Comparison of ENCODE assay signal across 25 cellular contexts in the genomic region with DNA sequence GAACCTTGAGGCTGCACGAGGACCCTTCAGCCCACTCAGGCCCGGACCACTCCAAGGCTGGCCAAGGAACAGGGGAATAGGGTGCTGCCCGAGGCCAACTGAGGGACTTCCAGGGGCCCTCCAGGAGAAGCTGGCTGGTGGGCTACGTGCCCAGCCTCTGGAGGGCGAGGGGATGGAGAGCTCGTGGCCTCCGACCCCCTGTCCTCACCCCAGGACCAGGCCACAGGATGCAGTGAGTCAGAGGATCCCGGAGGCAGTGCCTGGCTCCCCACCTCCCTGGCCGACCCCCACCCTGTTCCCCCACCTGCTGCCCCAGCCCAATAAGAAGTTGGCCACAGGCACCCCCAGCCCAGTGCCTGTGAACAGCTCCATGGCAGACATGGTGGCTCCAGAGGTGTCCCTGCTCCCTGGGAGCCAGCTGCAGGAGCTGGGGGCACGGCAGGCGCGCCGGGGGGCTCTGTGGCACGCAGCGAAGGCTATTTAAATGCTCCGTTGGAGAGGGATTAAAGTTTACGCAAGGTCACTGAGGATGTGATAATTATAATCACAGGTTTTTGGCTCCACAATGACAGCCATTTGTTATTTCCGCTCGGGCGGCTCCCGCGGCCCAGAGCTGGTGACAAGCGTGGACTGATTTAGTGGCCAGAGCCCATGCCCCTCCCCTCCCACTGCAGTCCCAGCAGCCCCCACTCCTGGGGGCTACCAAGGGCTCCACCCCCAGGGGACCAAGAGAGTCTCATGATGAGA.
A peak's percentile ranks its signal among the peaks of the same experiment; 100 is the strongest.
DNase-seq lines count a peak whose midpoint lies in the region; ATAC-seq and TF ChIP-seq lines count a peak whose summit lies in the region.
"Had no signal": no experiment of that assay in that cellular context is flagged by ENCODE, and none has a peak within 500 bp of the region (broad histone marks: within the 10 kb centered on the region; RNA-seq: fewer than 3 reads in every experiment).

No MANE protein-coding gene starts in this region.

- TF ChIP-seq CTCF in right atrium auricular region (IDR thresholded peaks at IDR 0.05): no peak
- no peak for TF ChIP-seq CTCF in chondrocyte (IDR thresholded peaks at IDR 0.05)
- no peak for TF ChIP-seq CTCF in lower lobe of right lung (IDR thresholded peaks at IDR 0.05)

- H3K27ac ChIP-seq in right atrium auricular region: no peak overlapping the region
- H3K27ac ChIP-seq in lower lobe of right lung: no peak overlapping the region
- H3K27ac ChIP-seq: brain microvascular endothelial cell, C4-2B, foreskin keratinocyte, neural progenitor cell, skin epidermis had no signal

- no peaks in the 10 kb centered on the region for H3K36me3 Mint-ChIP-seq in chondrocyte (ENCODE audit: low read depth)
- H3K36me3 Mint-ChIP-seq: neural progenitor cell had no signal

- no peaks in the 10 kb centered on the region for H3K4me1 Mint-ChIP-seq in chondrocyte (ENCODE audit: low read depth)

- no peak overlapping the region for H3K4me3 ChIP-seq in right atrium auricular region
- H3K4me3 ChIP-seq in lower lobe of right lung: no peak overlapping the region
- H3K4me3 ChIP-seq: lung, neural progenitor cell, skin epidermis had no signal

- H3K4me1 ChIP-seq in right atrium auricular region: no peaks in the 10 kb centered on the region
- no peaks in the 10 kb centered on the region for H3K4me1 ChIP-seq in lower lobe of right lung
- H3K4me1 ChIP-seq: foreskin keratinocyte had no signal

- ATAC-seq in Right ventricle myocardium inferior: no peak
- no peak for ATAC-seq in lower lobe of right lung
- no peak for ATAC-seq in HG02642 (IDR thresholded peaks at IDR 0.05; ENCODE audit: poor library complexity, unreplicated experiment)
- ATAC-seq: esophagus mucosa, foreskin keratinocyte had no signal

- no peaks in the 10 kb centered on the region for H3K9me3 ChIP-seq in right atrium auricular region
- no peaks in the 10 kb centered on the region for H3K9me3 ChIP-seq in lower lobe of right lung

- H3K36me3 ChIP-seq in right atrium auricular region: no peaks in the 10 kb centered on the region
- no peaks in the 10 kb centered on the region for H3K36me3 ChIP-seq in lower lobe of right lung
- H3K36me3 ChIP-seq: brain microvascular endothelial cell, neural progenitor cell had no signal

- H3K27me3 ChIP-seq in right atrium auricular region: no peaks in the 10 kb centered on the region
- peaks cover 20% of the 10 kb centered on the region for H3K27me3 ChIP-seq in lower lobe of right lung (ENCODE audit: low read depth)

- DNase-seq in Right ventricle myocardium inferior (ENCODE audit: missing footprints): peak; percentile 32
- no peak for DNase-seq in right atrium auricular region (ENCODE audit: low spot score)
- peak; percentile 66 for DNase-seq in chondrocyte (ENCODE audit: low spot score)
- peak; percentile 22 for DNase-seq in lower lobe of right lung
- DNase-seq in NCI-H748 treated with DMSO at 0.1 percent for 48 hours (lab: John Stamatoyannopoulos, UW): no peak
- no peak for DNase-seq in occipital lobe (lab: John Stamatoyannopoulos, UW)
- DNase-seq: brain microvascular endothelial cell; Calu3; effector memory CD4-positive, alpha-beta T cell; foreskin keratinocyte; HCEC 1CT; hippocampal formation; Kasumi-1; MV-4-11; NCI-H1694 treated with DMSO at 0.1 percent for 48 hours; NCI-H526; OCI-M1; stimulated activated CD4-positive, alpha-beta T cell treated with anti-CD3 and anti-CD28 coated beads, Interleukin-2, amount 100 ng/mL, for 24 hours; substantia nigra had no signal

- no peaks in the 10 kb centered on the region for H3K9me3 Mint-ChIP-seq in chondrocyte (ENCODE audit: low read depth)
- H3K9me3 Mint-ChIP-seq: neural progenitor cell had no signal

- no peak overlapping the region for H3K4me3 Mint-ChIP-seq in chondrocyte (ENCODE audit: unreplicated experiment)

- no peak overlapping the region for H3K27ac Mint-ChIP-seq in chondrocyte (ENCODE audit: unreplicated experiment)

- intact Hi-C loops in Right ventricle myocardium inferior (cut with DNase I) (no loop called here), lower lobe of right lung (cut with DNase I) (no loop called here)

- H3K27me3 Mint-ChIP-seq in chondrocyte (ENCODE audit: low read depth): peaks cover 7% of the 10 kb centered on the region

Comparison
In these comparisons a context has a peak if more than half of its experiments do, and no peak if none do; other contexts are left out.
1. DNase-seq: peak in Right ventricle myocardium inferior (single experiment), chondrocyte (single experiment) and lower lobe of right lung (single experiment); none in right atrium auricular region (single experiment), NCI-H748 treated with DMSO at 0.1 percent for 48 hours (single experiment) and occipital lobe (single experiment).